In the genomic region with DNA sequence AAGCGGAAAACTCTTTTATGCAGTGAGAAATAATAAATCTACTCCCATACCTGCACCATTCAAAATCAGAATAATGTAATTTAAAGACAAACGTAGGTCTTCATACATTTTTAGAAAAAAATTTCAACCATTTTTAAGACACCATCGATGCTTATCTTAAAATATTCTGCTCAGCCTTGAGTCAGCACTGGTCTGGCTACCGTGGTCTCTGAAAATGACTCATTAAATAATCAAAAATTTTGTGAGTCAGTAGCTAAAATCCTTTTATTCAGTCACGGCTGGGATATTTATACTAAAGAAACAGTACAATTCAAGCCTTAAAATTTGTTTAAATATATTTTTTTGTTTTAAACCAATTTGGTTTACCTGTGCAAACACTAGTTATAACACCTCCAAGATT, we compare ENCODE assay signal across 13 cellular contexts.
DNase-seq lines count a peak whose midpoint lies in the region; ATAC-seq and TF ChIP-seq lines count a peak whose summit lies in the region.
"Had no signal": no experiment of that assay in that cellular context is flagged by ENCODE, and none has a peak within 500 bp of the region (broad histone marks: within the 10 kb centered on the region; RNA-seq: fewer than 3 reads in every experiment).

No MANE protein-coding gene starts in this region.

- peak; percentile 74 for ATAC-seq in SK-N-SH treated with all-trans-retinoic acid at 6 μM for 48 hours
- no peak for ATAC-seq in HG03469 (IDR thresholded peaks at IDR 0.05; ENCODE audit: unreplicated experiment)
- ATAC-seq: left colon had no signal

- TF ChIP-seq CTCF in fibroblast of pulmonary artery (IDR thresholded peaks at IDR 0.05; ENCODE audit: low read length, missing control alignments) = no peak

- H3K4me3 ChIP-seq in fibroblast of pulmonary artery (replicated peaks; ENCODE audit: low read depth, low read length) = no peak overlapping the region
- H3K4me3 ChIP-seq: transverse colon had no signal

- DNase-seq in HPDE6-E6E7 (ENCODE audit: extremely low spot score) (peak; percentile 1), fibroblast of pulmonary artery (ENCODE audit: low read depth) (peak; percentile 57), smooth muscle cell of the brain vasculature (ENCODE audit: low read depth, low spot score) (peak; percentile 12), SW 1271 (lab: John Stamatoyannopoulos, UW) (no peak), LoVo (ENCODE audit: low spot score) (no peak)
- DNase-seq: activated naive CD4-positive, alpha-beta T cell treated with anti-CD3 and anti-CD28 coated beads, Interleukin-2, amount 10 ng/mL, durations not matched to agents 7 days and 5 days; CD8-positive, alpha-beta memory T cell; left colon; naive B cell; NCI-H1092 treated with DMSO at 0.1 percent for 48 hours; transverse colon had no signal

TF ChIP-seq in SK-N-SH treated with all-trans-retinoic acid at 6 μM for 48 hours, 23 proteins besides CTCF, POLR2A, EP300 and RAD21:
- TF ChIP-seq ISL1 (CRISPR knock-in tag; IDR thresholded peaks at IDR 0.05) (peak; percentile 42; the same call in 1 of the 2 replicates), ZC3H10 (CRISPR knock-in tag; IDR thresholded peaks at IDR 0.05) (no peak)

Comparison
In these comparisons a context has a peak if more than half of its experiments do, and no peak if none do; other contexts are left out.
1. DNase-seq: peak in HPDE6-E6E7 (single experiment), fibroblast of pulmonary artery (single experiment) and smooth muscle cell of the brain vasculature (single experiment); none in SW 1271 (0 of 2) and LoVo (single experiment).